Comparison of ENCODE assay signal across 7 cellular contexts in the genomic region with DNA sequence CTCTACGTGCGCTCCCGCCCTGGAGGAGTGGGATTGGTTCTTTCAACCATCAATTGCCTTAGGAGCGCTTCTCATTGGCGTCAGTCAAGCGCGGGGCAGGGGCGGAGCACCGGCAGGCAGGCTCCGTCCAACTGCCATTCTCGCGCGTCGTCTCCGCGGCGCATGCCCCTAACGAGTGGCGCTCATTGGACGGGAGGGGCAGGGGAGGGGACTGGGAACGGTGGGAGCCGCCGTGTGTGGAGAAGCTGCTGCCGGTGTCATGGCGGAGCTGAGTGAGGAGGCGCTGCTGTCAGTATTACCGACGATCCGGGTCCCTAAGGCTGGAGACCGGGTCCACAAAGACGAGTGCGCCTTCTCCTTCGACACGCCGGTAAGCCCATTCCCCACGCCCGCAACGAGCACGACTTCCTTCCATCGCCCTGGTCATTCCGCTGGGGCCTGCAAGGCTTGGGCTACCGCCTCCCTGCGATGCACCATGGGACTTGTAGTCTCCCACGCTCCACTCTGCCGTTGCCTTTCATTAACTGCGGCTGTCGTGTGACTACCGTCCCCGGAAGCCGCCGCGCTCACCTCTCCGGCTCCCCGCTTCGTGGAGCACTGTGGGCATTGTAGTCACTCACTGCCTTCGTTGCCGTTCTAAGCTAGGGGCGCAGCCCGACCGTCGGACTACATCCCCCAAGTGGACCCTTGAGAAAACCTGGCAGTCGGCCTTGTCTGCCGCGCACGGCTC. TPM values are rescaled to one million over a fixed set of nuclear protein-coding genes. Genes with fewer than 3 reads are reported as not detected.
DNase-seq lines count a peak whose midpoint lies in the region; ATAC-seq lines count a peak whose summit lies in the region.

A gene with protein sequence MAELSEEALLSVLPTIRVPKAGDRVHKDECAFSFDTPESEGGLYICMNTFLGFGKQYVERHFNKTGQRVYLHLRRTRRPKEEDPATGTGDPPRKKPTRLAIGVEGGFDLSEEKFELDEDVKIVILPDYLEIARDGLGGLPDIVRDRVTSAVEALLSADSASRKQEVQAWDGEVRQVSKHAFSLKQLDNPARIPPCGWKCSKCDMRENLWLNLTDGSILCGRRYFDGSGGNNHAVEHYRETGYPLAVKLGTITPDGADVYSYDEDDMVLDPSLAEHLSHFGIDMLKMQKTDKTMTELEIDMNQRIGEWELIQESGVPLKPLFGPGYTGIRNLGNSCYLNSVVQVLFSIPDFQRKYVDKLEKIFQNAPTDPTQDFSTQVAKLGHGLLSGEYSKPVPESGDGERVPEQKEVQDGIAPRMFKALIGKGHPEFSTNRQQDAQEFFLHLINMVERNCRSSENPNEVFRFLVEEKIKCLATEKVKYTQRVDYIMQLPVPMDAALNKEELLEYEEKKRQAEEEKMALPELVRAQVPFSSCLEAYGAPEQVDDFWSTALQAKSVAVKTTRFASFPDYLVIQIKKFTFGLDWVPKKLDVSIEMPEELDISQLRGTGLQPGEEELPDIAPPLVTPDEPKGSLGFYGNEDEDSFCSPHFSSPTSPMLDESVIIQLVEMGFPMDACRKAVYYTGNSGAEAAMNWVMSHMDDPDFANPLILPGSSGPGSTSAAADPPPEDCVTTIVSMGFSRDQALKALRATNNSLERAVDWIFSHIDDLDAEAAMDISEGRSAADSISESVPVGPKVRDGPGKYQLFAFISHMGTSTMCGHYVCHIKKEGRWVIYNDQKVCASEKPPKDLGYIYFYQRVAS (plus strand): TSS at position 230 of the 730 bp plus-strand sequence. CDS start 30 bp downstream, at position 260.

- ATAC-seq in GM18508 (IDR thresholded peaks at IDR 0.05; ENCODE audit: insufficient read depth, unreplicated experiment): peak; percentile 59
- peak; percentile 71 for ATAC-seq in HG03025 (IDR thresholded peaks at IDR 0.05; ENCODE audit: low FRiP score, unreplicated experiment)

- DNase-seq in NCI-H2081 (lab: John Stamatoyannopoulos, UW) (peak; percentile 99 to 100), T1000 (lab: John Stamatoyannopoulos, UW) (peak; percentile 97), astrocyte of the hippocampus (ENCODE audit: low read depth, low spot score) (peak; percentile 100), hepatic stellate cell (ENCODE audit: low spot score) (peak; percentile 100), renal cortical epithelial cell (ENCODE audit: low read depth) (peak; percentile 99)

RNA-seq across cellular contexts. Expression of the gene that starts here (rescaled TPM):
- 107 and 113 TPM in 2 replicates for total RNA-seq in renal cortical epithelial cell

Comparison
In these comparisons a context has a peak if more than half of its experiments do, and no peak if none do; other contexts are left out.
1. Peak in every context shown above with its lines: DNase-seq and ATAC-seq.